Comparison of ENCODE assay signal across 11 cellular contexts in the genomic region with DNA sequence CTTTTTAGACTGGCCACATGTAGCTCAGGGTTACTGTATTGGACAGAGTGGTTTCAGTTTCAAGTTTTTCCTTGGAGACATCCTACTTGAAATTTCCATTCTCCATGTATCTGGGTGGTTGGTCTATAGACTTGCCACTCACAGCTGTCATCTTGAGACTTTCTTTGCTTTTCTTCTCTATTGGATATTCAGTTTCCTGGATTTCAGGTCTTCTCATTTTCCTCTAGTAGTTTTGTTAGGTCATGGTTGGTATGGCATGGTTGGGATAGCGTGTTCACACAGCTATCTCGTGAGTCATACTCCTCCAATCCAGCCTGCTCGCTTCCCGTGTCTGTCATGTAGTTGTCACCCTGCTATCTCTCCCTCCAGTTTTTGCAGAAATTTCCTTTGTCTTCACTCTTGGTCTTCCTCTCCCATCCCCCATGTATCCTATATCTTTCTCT. TPM values are rescaled to one million over a fixed set of nuclear protein-coding genes. Genes with fewer than 3 reads are reported as not detected.
DNase-seq lines count a peak whose midpoint lies in the region; ATAC-seq and TF ChIP-seq lines count a peak whose summit lies in the region.
"Had no signal": no experiment of that assay in that cellular context is flagged by ENCODE, and none has a peak within 500 bp of the region (broad histone marks: within the 10 kb centered on the region; RNA-seq: fewer than 3 reads in every experiment).

No MANE protein-coding gene starts in this region.

- no peaks in the 10 kb centered on the region for H3K9me2 ChIP-seq in hepatocyte (replicated peaks; ENCODE audit: insufficient read depth)

- H2BK5ac ChIP-seq in mesendoderm (ENCODE audit: low read length), result no peak overlapping the region

- H3K9ac ChIP-seq in mesendoderm (ENCODE audit: low read length), result no peak overlapping the region

- no peaks in the 10 kb centered on the region for H3K4me1 ChIP-seq in mesendoderm (ENCODE audit: control insufficient read depth, low read depth, low read length)
- H3K4me1 ChIP-seq in hepatocyte (ENCODE audit: insufficient read depth), result peaks cover 29% of the 10 kb centered on the region

- H3K9me3 ChIP-seq in hepatocyte (ENCODE audit: low read depth), result no peaks in the 10 kb centered on the region
- H3K9me3 ChIP-seq: gastroesophageal sphincter had no signal

- no peak overlapping the region for H3K27ac ChIP-seq in mesendoderm (ENCODE audit: low read depth, low read length)
- no peak overlapping the region for H3K27ac ChIP-seq in hepatocyte
- H3K27ac ChIP-seq: gastroesophageal sphincter had no signal

- H3K56ac ChIP-seq in mesendoderm (ENCODE audit: low read length), result no peak overlapping the region

- H2BK15ac ChIP-seq in mesendoderm (replicated peaks; ENCODE audit: low read depth), result no peak overlapping the region

- peak; percentile 96 for DNase-seq in Caki2 (ENCODE audit: low read depth)
- peak; percentile 94 for DNase-seq in LHCN-M2 (ENCODE audit: low read depth)
- DNase-seq in astrocyte of the spinal cord (ENCODE audit: low read depth, low spot score), result peak; percentile 86
- DNase-seq in mesendoderm, result peak; percentile 40
- no peak for DNase-seq in hepatocyte (ENCODE audit: low spot score)
- no peak for DNase-seq in NCI-H1105 treated with DMSO at 0.1 percent for 48 hours (lab: John Stamatoyannopoulos, UW)
- DNase-seq: NK-92 treated with Interleukin-12 subunit alpha and Interleukin-12 subunit beta, amount 100 ng/mL, for 24 hours; stimulated activated CD4-positive, alpha-beta T cell treated with anti-CD3 and anti-CD28 coated beads, Interleukin-12 subunit alpha, Interleukin-12 subunit beta, amount 100 ng/mL, for 4 hours; stimulated activated naive CD4-positive, alpha-beta T cell treated with Interleukin-2 at 50 U/mL for 16 hours had no signal

- no peak overlapping the region for H3K4ac ChIP-seq in mesendoderm (ENCODE audit: low read depth, low read length)

- in situ Hi-C loops in Caki2 (cut with HindIII; ENCODE audit: low pct_unique_long_range_greater_than_20kb, low sequenced_read_pairs), result no loop called here
- in situ Hi-C loops in astrocyte of the spinal cord (cut with HindIII; ENCODE audit: low sequenced_read_pairs), result no loop called here

- no peak for ATAC-seq in HG03159 (IDR thresholded peaks at IDR 0.05; ENCODE audit: unreplicated experiment)
- ATAC-seq: gastroesophageal sphincter had no signal

- no peak overlapping the region for H3K4me3 ChIP-seq in astrocyte of the spinal cord (ENCODE audit: low read depth, low read length)
- H3K4me3 ChIP-seq in mesendoderm (ENCODE audit: low read length), result no peak overlapping the region
- no peak overlapping the region for H3K4me3 ChIP-seq in hepatocyte
- H3K4me3 ChIP-seq: gastroesophageal sphincter had no signal

- H3K4me2 ChIP-seq in mesendoderm (ENCODE audit: low read length) (no peak overlapping the region), hepatocyte (no peak overlapping the region)

- H3K18ac ChIP-seq in mesendoderm (ENCODE audit: low read length), result no peak overlapping the region

- H4K20me1 ChIP-seq in hepatocyte (ENCODE audit: insufficient read depth, poor library complexity, severe bottlenecking), result no peaks in the 10 kb centered on the region

- H3K79me2 ChIP-seq in mesendoderm (ENCODE audit: control insufficient read depth, insufficient read depth, low read length) (peaks cover 1% of the 10 kb centered on the region), hepatocyte (peaks cover 80% of the 10 kb centered on the region)

- H4K8ac ChIP-seq in mesendoderm (ENCODE audit: low read depth, low read length), result no peak overlapping the region

- H2AFZ ChIP-seq in hepatocyte, result no peak overlapping the region

- no peak for TF ChIP-seq CTCF in astrocyte of the spinal cord (IDR thresholded peaks at IDR 0.05; ENCODE audit: low read depth, low read length)
- no peak for TF ChIP-seq CTCF in hepatocyte (IDR thresholded peaks at IDR 0.05; ENCODE audit: poor library complexity)

- peaks cover 12% of the 10 kb centered on the region for H3K79me1 ChIP-seq in mesendoderm (ENCODE audit: low read length)

- H3K36me3 ChIP-seq in mesendoderm (ENCODE audit: control insufficient read depth, insufficient read depth, low read length) (no peaks in the 10 kb centered on the region), hepatocyte (replicated peaks; ENCODE audit: insufficient read depth, low read depth) (no peaks in the 10 kb centered on the region)

- WGBS in mesendoderm (ENCODE audit: extremely low coverage, insufficient coverage, low lambda C conversion rate), result no CpG with 5 or more reads among the region's 4 CpGs
- WGBS in hepatocyte (ENCODE audit: low lambda C conversion rate, missing lambda C conversion rate), result 55% methylated on average over 4 of the region's 4 CpGs

- no peak overlapping the region for H2BK120ac ChIP-seq in mesendoderm (ENCODE audit: low read depth, low read length)

- H4K5ac ChIP-seq in mesendoderm (ENCODE audit: low read length), result no peak overlapping the region

- H3K23ac ChIP-seq in mesendoderm (ENCODE audit: low read length), result no peak overlapping the region

- no peak overlapping the region for H2AK5ac ChIP-seq in mesendoderm (ENCODE audit: low read length)

- H3K27me3 ChIP-seq in mesendoderm (ENCODE audit: insufficient read depth, low read length, poor library complexity), result no peaks in the 10 kb centered on the region
- no peaks in the 10 kb centered on the region for H3K27me3 ChIP-seq in hepatocyte
- H3K27me3 ChIP-seq: gastroesophageal sphincter had no signal

RNA-seq across cellular contexts. Expression of gene PTPN1, which starts 48.3 kb away (rescaled TPM):
- total RNA-seq in Caki2 (2014; rRNA removed; shearing (Covaris generic); ENCODE audit: low replicate concordance), result 28.1 and 28.2 TPM in 2 replicates
- total RNA-seq in LHCN-M2 (2014; rRNA removed) (57.1 and 58.3 TPM in 2 replicates), hepatocyte (28.3 and 32.1 TPM in 2 replicates)
- polyA plus RNA-seq in LHCN-M2 (2012), result 38.9 TPM
- polyA plus RNA-seq in mesendoderm (2013, experiment 1 of 2), result 32.0 TPM
- 31.3 TPM for polyA plus RNA-seq in mesendoderm (2013, experiment 2 of 2)
- 22.0 and 30.8 TPM in 2 replicates for polyA plus RNA-seq in hepatocyte

Comparison
In these comparisons a context has a peak if more than half of its experiments do, and no peak if none do; other contexts are left out.
1. DNase-seq: peak in Caki2 (single experiment), LHCN-M2 (single experiment), astrocyte of the spinal cord (single experiment) and mesendoderm (single experiment); none in hepatocyte (single experiment) and NCI-H1105 treated with DMSO at 0.1 percent for 48 hours (single experiment).